Comparison of ENCODE assay signal across 10 cellular contexts in genomic region chr20:35279040-35279439, GRCh38. TPM values are rescaled to one million over a fixed set of nuclear protein-coding genes. Genes with fewer than 3 reads are reported as not detected.
A peak's percentile ranks its signal among the peaks of the same experiment; 100 is the strongest.
DNase-seq lines count a peak whose midpoint lies in the region; ATAC-seq and TF ChIP-seq lines count a peak whose summit lies in the region.
"Had no signal": no experiment of that assay in that cellular context is flagged by ENCODE, and none has a peak within 500 bp of the region (broad histone marks: within the 10 kb centered on the region; RNA-seq: fewer than 3 reads in every experiment).

No MANE protein-coding gene starts in this region.

- no peak for TF ChIP-seq CTCF in CD14-positive monocyte (IDR thresholded peaks at IDR 0.05)

- H2BK120ac ChIP-seq in neuronal stem cell (ENCODE audit: low read depth, low read length) = no peak overlapping the region

- no peak overlapping the region for H3K14ac ChIP-seq in neuronal stem cell (ENCODE audit: low read length)

- no peaks in the 10 kb centered on the region for H3K27me3 ChIP-seq in neuronal stem cell (ENCODE audit: control insufficient read depth in 3 of 3, insufficient read depth in 3 of 3, low read depth in 1 of 3, low read length in 3 of 3)

- H4K91ac ChIP-seq in neuronal stem cell (ENCODE audit: low read depth, low read length, poor library complexity) = no peak overlapping the region

- H3K4ac ChIP-seq in neuronal stem cell (ENCODE audit: low read length) = no peak overlapping the region

- no peak overlapping the region for H2AK5ac ChIP-seq in neuronal stem cell (ENCODE audit: low read depth, low read length)

- no peaks in the 10 kb centered on the region for H3K9me3 ChIP-seq in neuronal stem cell (replicated peaks in 1 of 2; ENCODE audit: control insufficient read depth in 2 of 2, insufficient read depth in 1 of 2, low read depth in 1 of 2, low read length in 2 of 2)

- WGBS in neuronal stem cell (ENCODE audit: extremely low coverage in 2 of 2, insufficient read length in 2 of 2, insufficient replicate concordance in 1 of 2), 2 donors = no CpG with 5 or more reads among the region's 5 CpGs

- no peak overlapping the region for H4K8ac ChIP-seq in neuronal stem cell (ENCODE audit: low read depth, low read length)

- H3K36me3 ChIP-seq in neuronal stem cell (replicated peaks in 1 of 2; ENCODE audit: control insufficient read depth in 2 of 2, insufficient read depth in 2 of 2, low read length in 2 of 2) = peaks cover 27 to 70% of the 10 kb centered on the region in 2 donors

- no peaks in the 10 kb centered on the region for H3K27me3 Mint-ChIP-seq in CD14-positive monocyte (ENCODE audit: low read depth in 3 of 3)
- H3K27me3 Mint-ChIP-seq in central memory CD8-positive, alpha-beta T cell = no peaks in the 10 kb centered on the region

- no peak overlapping the region for H3K4me2 ChIP-seq in neuronal stem cell (ENCODE audit: insufficient read depth, low read length, poor library complexity, severe bottlenecking)

- no peak overlapping the region for H3K27ac ChIP-seq in neuronal stem cell (replicated peaks; ENCODE audit: low read length)

- H2AFZ ChIP-seq in neuronal stem cell (ENCODE audit: low read length) = no peak overlapping the region

- H3K23ac ChIP-seq in neuronal stem cell (ENCODE audit: low read depth, low read length, poor library complexity) = peak overlapping the region; percentile 8

- DNase-seq in CD14-positive monocyte (ENCODE audit: low spot score) (no peak), M059J (ENCODE audit: low read depth) (peak; percentile 32), neuronal stem cell (ENCODE audit: low spot score) (no peak), NCI-H1694 treated with DMSO at 0.1 percent for 48 hours (lab: John Stamatoyannopoulos, UW) (no peak), NCI-H345 treated with DMSO at 0.1 percent for 48 hours (lab: John Stamatoyannopoulos, UW; ENCODE audit: unreplicated experiment) (no peak)
- no peak for DNase-seq in central memory CD8-positive, alpha-beta T cell (ENCODE audit: low spot score in 2 of 2)
- DNase-seq: activated CD8-positive, alpha-beta memory T cell treated with anti-CD3 and anti-CD28 coated beads for 24 hours had no signal

- H3K18ac ChIP-seq in neuronal stem cell (ENCODE audit: low read length) = no peak overlapping the region

- peaks cover 10% of the 10 kb centered on the region in 2 donors for H3K4me1 ChIP-seq in neuronal stem cell (ENCODE audit: control insufficient read depth in 2 of 2, insufficient read depth in 1 of 2, low read depth in 1 of 2, low read length in 2 of 2)

- H3K27ac Mint-ChIP-seq in CD14-positive monocyte = peak overlapping the region; percentile 6 to 97 (median 91)
- H3K27ac Mint-ChIP-seq in central memory CD8-positive, alpha-beta T cell (ENCODE audit: low read depth) = peak overlapping the region; percentile 98

- H3K9ac ChIP-seq in neuronal stem cell (ENCODE audit: low read depth, low read length, poor library complexity) = no peak overlapping the region

- H2BK12ac ChIP-seq in neuronal stem cell (ENCODE audit: low read length) = no peak overlapping the region

- intact Hi-C loops in CD14-positive monocyte (cut with micrococcal nuclease) = loop anchor here in 1 of 2 donors (10.0 kb wide), 1 partner anchor 134 kb away; the partner anchor contains the start of gene EDEM2

- no peak for ATAC-seq in central memory CD8-positive, alpha-beta T cell (replicated peaks; ENCODE audit: extremely low read depth, poor library complexity, severe bottlenecking)
- ATAC-seq in HG03469 (IDR thresholded peaks at IDR 0.05; ENCODE audit: unreplicated experiment) (no peak), GM18870 (IDR thresholded peaks at IDR 0.05; ENCODE audit: unreplicated experiment) (no peak)
- ATAC-seq: Right ventricle myocardium inferior had no signal

- H3K4me3 Mint-ChIP-seq in CD14-positive monocyte = no peak overlapping the region
- H3K4me3 Mint-ChIP-seq in central memory CD8-positive, alpha-beta T cell = peak overlapping the region; percentile 97

- H2BK15ac ChIP-seq in neuronal stem cell (ENCODE audit: low read length) = no peak overlapping the region

- peaks cover 0 to 1% (median 0%) of the 10 kb centered on the region in 7 donors for H3K9me3 Mint-ChIP-seq in CD14-positive monocyte
- no peaks in the 10 kb centered on the region for H3K9me3 Mint-ChIP-seq in central memory CD8-positive, alpha-beta T cell

- H3K4me3 ChIP-seq in neuronal stem cell (ENCODE audit: low read length in 2 of 2) = no peak overlapping the region

- H3K4me1 Mint-ChIP-seq in CD14-positive monocyte = peaks cover 24% of the 10 kb centered on the region
- peaks cover 43% of the 10 kb centered on the region for H3K4me1 Mint-ChIP-seq in central memory CD8-positive, alpha-beta T cell

- H3K79me1 ChIP-seq in neuronal stem cell (ENCODE audit: low read depth, low read length) = peaks cover 3% of the 10 kb centered on the region

- no peak overlapping the region for H2BK5ac ChIP-seq in neuronal stem cell (ENCODE audit: low read length)

- peaks cover 41 to 61% of the 10 kb centered on the region in 2 donors for H3K36me3 Mint-ChIP-seq in CD14-positive monocyte
- peaks cover 25% of the 10 kb centered on the region for H3K36me3 Mint-ChIP-seq in central memory CD8-positive, alpha-beta T cell (ENCODE audit: insufficient read depth)

RNA-seq across cellular contexts. Expression of gene MMP24OS, which starts 1.1 kb away (rescaled TPM):
- polyA plus RNA-seq in CD14-positive monocyte = 1 to 10 TPM; 9.5 to 9.6 TPM
- total RNA-seq in M059J (2014; rRNA removed; shearing (Covaris generic)) = 10.6 and 19.4 TPM in 2 replicates
- 33.2 TPM for polyA plus RNA-seq in neuronal stem cell (2013, experiment 1 of 2)
- polyA plus RNA-seq in neuronal stem cell (2013, experiment 2 of 2) = 34.0 TPM

RNA-seq across cellular contexts. Expression of gene EIF6, which starts 5.5 kb away (rescaled TPM):
- polyA plus RNA-seq in CD14-positive monocyte = 100 to 1,000 TPM; 190 to 222 TPM
- 303 and 313 TPM in 2 replicates for total RNA-seq in M059J (2014; rRNA removed; shearing (Covaris generic))
- polyA plus RNA-seq in neuronal stem cell (2013, experiment 1 of 2) = 62.1 TPM
- 63.4 TPM for polyA plus RNA-seq in neuronal stem cell (2013, experiment 2 of 2)

RNA-seq across cellular contexts. Expression of gene FAM83C, which starts 13.2 kb away (rescaled TPM):
- not detected for polyA plus RNA-seq in CD14-positive monocyte
- 0.02 TPM in 1 of 2 replicates, not detected in the other for total RNA-seq in M059J (2014; rRNA removed; shearing (Covaris generic))
- polyA plus RNA-seq in neuronal stem cell (2013, experiment 1 of 2) = not detected
- not detected for polyA plus RNA-seq in neuronal stem cell (2013, experiment 2 of 2)
- total RNA-seq: Right ventricle myocardium inferior had no signal

RNA-seq across cellular contexts. Expression of gene MMP24, which starts 52.5 kb away (rescaled TPM):
- under 1 TPM in 1 of 2 donors, not detected in 1; 0.14 TPM for polyA plus RNA-seq in CD14-positive monocyte
- total RNA-seq in M059J (2014; rRNA removed; shearing (Covaris generic)) = 1.7 and 4.4 TPM in 2 replicates
- 0.43 TPM for polyA plus RNA-seq in neuronal stem cell (2013, experiment 1 of 2)
- polyA plus RNA-seq in neuronal stem cell (2013, experiment 2 of 2) = 0.42 TPM
